ENCODE assay signal across 8 cellular contexts in genomic region chrX:41923257-41923924, GRCh38. TPM values are rescaled to one million over a fixed set of nuclear protein-coding genes. Genes with fewer than 3 reads are reported as not detected.
DNase-seq lines count a peak whose midpoint lies in the region; TF ChIP-seq lines count a peak whose summit lies in the region.

A gene with protein sequence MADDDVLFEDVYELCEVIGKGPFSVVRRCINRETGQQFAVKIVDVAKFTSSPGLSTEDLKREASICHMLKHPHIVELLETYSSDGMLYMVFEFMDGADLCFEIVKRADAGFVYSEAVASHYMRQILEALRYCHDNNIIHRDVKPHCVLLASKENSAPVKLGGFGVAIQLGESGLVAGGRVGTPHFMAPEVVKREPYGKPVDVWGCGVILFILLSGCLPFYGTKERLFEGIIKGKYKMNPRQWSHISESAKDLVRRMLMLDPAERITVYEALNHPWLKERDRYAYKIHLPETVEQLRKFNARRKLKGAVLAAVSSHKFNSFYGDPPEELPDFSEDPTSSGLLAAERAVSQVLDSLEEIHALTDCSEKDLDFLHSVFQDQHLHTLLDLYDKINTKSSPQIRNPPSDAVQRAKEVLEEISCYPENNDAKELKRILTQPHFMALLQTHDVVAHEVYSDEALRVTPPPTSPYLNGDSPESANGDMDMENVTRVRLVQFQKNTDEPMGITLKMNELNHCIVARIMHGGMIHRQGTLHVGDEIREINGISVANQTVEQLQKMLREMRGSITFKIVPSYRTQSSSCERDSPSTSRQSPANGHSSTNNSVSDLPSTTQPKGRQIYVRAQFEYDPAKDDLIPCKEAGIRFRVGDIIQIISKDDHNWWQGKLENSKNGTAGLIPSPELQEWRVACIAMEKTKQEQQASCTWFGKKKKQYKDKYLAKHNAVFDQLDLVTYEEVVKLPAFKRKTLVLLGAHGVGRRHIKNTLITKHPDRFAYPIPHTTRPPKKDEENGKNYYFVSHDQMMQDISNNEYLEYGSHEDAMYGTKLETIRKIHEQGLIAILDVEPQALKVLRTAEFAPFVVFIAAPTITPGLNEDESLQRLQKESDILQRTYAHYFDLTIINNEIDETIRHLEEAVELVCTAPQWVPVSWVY (minus strand): TSS chrX:41923554. CDS start chrX:41922988, 566 bp downstream.

- H3K4me2 ChIP-seq in GM23248 (ENCODE audit: unreplicated experiment): peak within 1 kb of the TSS; percentile 91
- H3K4me2 ChIP-seq in Karpas-422 (ENCODE audit: low read depth, low read length, poor library complexity, severe bottlenecking): peak within 1 kb of the TSS; percentile 15

- TF ChIP-seq CTCF in Peyer's patch (IDR thresholded peaks at IDR 0.05) (peak in 2 of 6 experiments; percentile 34 to 41), esophagus muscularis mucosa (IDR thresholded peaks at IDR 0.05) (no peak)

- H3K9me2 ChIP-seq in GM23248 (ENCODE audit: insufficient read depth) (no peaks in the 10 kb centered on the region), Karpas-422 (replicated peaks; ENCODE audit: insufficient read depth, low read length) (no peaks in the 10 kb centered on the region)

- WGBS in GM23248 (ENCODE audit: low coverage in 1 of 2, low lambda C conversion rate in 2 of 2, missing lambda C conversion rate in 2 of 2), 2 experiments: 0 to 1% methylated on average over 6 to 26 of the region's 108 CpGs
- WGBS in esophagus muscularis mucosa: 48% methylated on average over 22 of the region's 108 CpGs

- H3K9ac ChIP-seq in GM23248 (peak within 1 kb of the TSS; percentile 86), Karpas-422 (ENCODE audit: low read length) (no peak within 1 kb of the TSS)

- H3K36me3 ChIP-seq in GM23248 (ENCODE audit: low read depth) (no peaks in the 10 kb centered on the region), Karpas-422 (ENCODE audit: insufficient read depth, low read length) (no peaks in the 10 kb centered on the region), Peyer's patch (no peaks in the 10 kb centered on the region), esophagus muscularis mucosa (no peaks in the 10 kb centered on the region)

- H3K4me1 ChIP-seq in GM23248 (ENCODE audit: insufficient read depth): peaks cover 9% of the 10 kb centered on the region
- no peaks in the 10 kb centered on the region for H3K4me1 ChIP-seq in Karpas-422 (ENCODE audit: low read length)
- H3K4me1 ChIP-seq in Peyer's patch: no peaks in the 10 kb centered on the region
- peaks cover 0 to 17% (median 3%) of the 10 kb centered on the region in 4 donors for H3K4me1 ChIP-seq in esophagus muscularis mucosa

- intact Hi-C loops in esophagus muscularis mucosa (cut with DNase I): loop anchor here (10.0 kb wide), 1 partner anchor 129 kb away; no protein-coding TSS in a partner anchor

- H3K27ac ChIP-seq in GM23248: peak within 1 kb of the TSS; percentile 69
- H3K27ac ChIP-seq in Karpas-422 (ENCODE audit: low read length): no peak within 1 kb of the TSS
- peak within 1 kb of the TSS; percentile 77 to 93 (median 83) for H3K27ac ChIP-seq in Peyer's patch
- H3K27ac ChIP-seq in esophagus muscularis mucosa (replicated peaks in 1 of 4): peak within 1 kb of the TSS; percentile 82 to 90 (median 86)

- no peak for TF ChIP-seq EP300 in esophagus muscularis mucosa (IDR thresholded peaks at IDR 0.05)

- H2AFZ ChIP-seq in GM23248 (peak within 1 kb of the TSS; percentile 97), Karpas-422 (ENCODE audit: low read length) (no peak within 1 kb of the TSS)

- H3K79me2 ChIP-seq in GM23248 (ENCODE audit: insufficient read depth) (peaks cover 37% of the 10 kb centered on the region), Karpas-422 (ENCODE audit: low read length) (no peaks in the 10 kb centered on the region)

- peak; percentile 44 to 60 for TF ChIP-seq POLR2A in Peyer's patch (IDR thresholded peaks at IDR 0.05)
- TF ChIP-seq POLR2A in esophagus muscularis mucosa (IDR thresholded peaks at IDR 0.05; ENCODE audit: low read depth): peak; percentile 56

- H3K9me3 ChIP-seq in GM23248 (ENCODE audit: low read depth): no peaks in the 10 kb centered on the region
- no peaks in the 10 kb centered on the region for H3K9me3 ChIP-seq in Karpas-422 (ENCODE audit: low read length)
- no peaks in the 10 kb centered on the region for H3K9me3 ChIP-seq in Peyer's patch
- H3K9me3 ChIP-seq in esophagus muscularis mucosa: no peaks in the 10 kb centered on the region

- in situ Hi-C loops in GM23248 (cut with MboI): no loop called here

- H3F3A ChIP-seq in GM23248 (ENCODE audit: insufficient read depth): peaks cover 15% of the 10 kb centered on the region; the same call in 1 of the 2 replicates

- H4K20me1 ChIP-seq in GM23248 (ENCODE audit: insufficient read depth) (no peaks in the 10 kb centered on the region), Karpas-422 (ENCODE audit: insufficient read depth, low read depth, low read length) (no peaks in the 10 kb centered on the region)

- H3K27me3 ChIP-seq in GM23248 (replicated peaks; ENCODE audit: insufficient read depth): no peaks in the 10 kb centered on the region
- no peaks in the 10 kb centered on the region for H3K27me3 ChIP-seq in Karpas-422 (ENCODE audit: low read length)
- H3K27me3 ChIP-seq in Peyer's patch: no peaks in the 10 kb centered on the region
- H3K27me3 ChIP-seq in esophagus muscularis mucosa: no peaks in the 10 kb centered on the region

- DNase-seq in DMS79 (lab: John Stamatoyannopoulos, UW) (peak; percentile 28), GM23248 (peak; percentile 93), Karpas-422 (peak; percentile 59), Peyer's patch (peak; percentile 88 to 95 (median 94)), esophagus muscularis mucosa (ENCODE audit: extremely low spot score) (peak; percentile 95), myocyte (ENCODE audit: low read depth) (peak; percentile 91)
- peak; percentile 88 to 90 for DNase-seq in activated T-cell treated with anti-CD3 and anti-CD28 coated beads, Interleukin-2, amount 50 U/mL, for 48 hours
- DNase-seq in stimulated activated CD8-positive, alpha-beta memory T cell treated with anti-CD3 and anti-CD28 coated beads, Interleukin-7, amount 100 ng/mL, for 24 hours (ENCODE audit: low read depth): peak; percentile 71

- H3K4me3 ChIP-seq in GM23248 (peak within 1 kb of the TSS; percentile 93), Karpas-422 (ENCODE audit: low read length) (no peak within 1 kb of the TSS), Peyer's patch (peak within 1 kb of the TSS; percentile 54 to 81 (median 64)), esophagus muscularis mucosa (peak within 1 kb of the TSS; percentile 63 to 77 (median 67))

RNA-seq across cellular contexts. Expression of the gene that starts here (rescaled TPM):
- total RNA-seq in GM23248 (2014; rRNA removed; shearing (Covaris generic)): 16.7 and 29.2 TPM in 2 replicates
- polyA plus RNA-seq in GM23248 (2016; fragmentation: Nextera tagmentation; extraction: Ambion mirVana): 2.5 and 2.8 TPM in 2 replicates
- total RNA-seq in Karpas-422 (2014; rRNA removed; shearing (Covaris generic); ENCODE audit: low replicate concordance): not detected in 2 replicates
- total RNA-seq in Peyer's patch: 100 to 1,000 TPM in 1 of 4 donors, 10 to 100 TPM in 3; 46.9 to 123 (median 78.8) TPM
- total RNA-seq in esophagus muscularis mucosa: 10 to 100 TPM; 21.3 to 28.7 (median 24.0) TPM
- 18.4 and 19.7 TPM in 2 replicates for total RNA-seq in myocyte
- polyA plus RNA-seq in myocyte (2012): 13.9 TPM

Comparison
In these comparisons a context has a peak if more than half of its experiments do, and no peak if none do; other contexts are left out.
1. RNA of the gene that starts here (total RNA-seq): 46.9 to 123 TPM in Peyer's patch, 16.7 to 29.2 TPM in GM23248, 21.3 to 28.7 TPM in esophagus muscularis mucosa and 18.4 to 19.7 TPM in myocyte; not detected in Karpas-422; every median in the first group is over 10 times any median in the second.
2. Peak in DNase-seq and H3K4me2 ChIP-seq in Karpas-422; RNA of the gene not detected or under 1 TPM.
3. DNase-seq: peak in every context shown above with its lines; median percentile 95 in esophagus muscularis mucosa; 94 in Peyer's patch; 93 in GM23248; 91 in myocyte; 89 in activated T-cell treated with anti-CD3 and anti-CD28 coated beads, Interleukin-2, amount 50 U/mL, for 48 hours; 71 in stimulated activated CD8-positive, alpha-beta memory T cell treated with anti-CD3 and anti-CD28 coated beads, Interleukin-7, amount 100 ng/mL, for 24 hours; 59 in Karpas-422; 28 in DMS79.